Comparison of ENCODE assay signal across 1 cellular context in the genomic region with DNA sequence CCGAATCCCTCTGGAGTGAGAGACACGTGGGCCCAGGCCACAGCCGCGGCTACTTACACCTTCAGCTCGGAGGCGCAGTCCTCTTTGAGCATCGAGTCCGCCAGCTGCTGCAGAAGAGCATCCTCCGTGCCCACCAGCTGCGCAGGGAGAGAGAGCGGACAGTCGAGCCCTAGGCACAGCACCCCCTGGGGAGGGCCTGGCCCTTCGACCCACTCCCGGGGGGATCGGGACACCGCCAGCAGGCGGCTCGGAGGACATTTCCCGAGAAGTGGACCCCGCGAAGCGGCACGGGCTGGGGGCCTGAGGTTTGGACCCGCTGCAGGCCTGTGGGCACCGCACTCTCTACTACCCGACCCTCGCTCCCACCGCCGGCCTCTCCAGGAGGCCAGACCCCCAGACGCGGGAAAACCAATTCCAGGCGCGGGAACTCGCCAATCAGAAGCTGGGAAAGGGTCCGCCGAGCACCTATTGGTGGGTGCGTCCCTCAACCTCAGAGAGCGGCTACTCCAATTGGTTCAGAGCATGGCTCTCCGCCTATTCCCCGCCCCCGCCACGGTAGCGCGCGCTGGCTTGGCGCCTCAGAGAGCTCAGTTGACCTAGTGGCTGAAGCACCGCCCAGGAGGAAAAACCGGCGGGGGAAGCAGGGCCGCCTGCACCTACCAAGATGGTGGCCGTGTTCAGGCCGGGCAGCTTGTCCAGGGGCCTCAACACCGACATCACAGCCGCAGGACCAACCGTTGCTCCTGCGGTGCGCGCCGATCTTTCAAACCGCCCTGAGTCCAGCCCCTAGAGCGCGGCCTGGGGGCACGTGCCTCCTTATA.
A peak's percentile ranks its signal among the peaks of the same experiment; 100 is the strongest.
TF ChIP-seq lines count a peak whose summit lies in the region.

A gene with protein sequence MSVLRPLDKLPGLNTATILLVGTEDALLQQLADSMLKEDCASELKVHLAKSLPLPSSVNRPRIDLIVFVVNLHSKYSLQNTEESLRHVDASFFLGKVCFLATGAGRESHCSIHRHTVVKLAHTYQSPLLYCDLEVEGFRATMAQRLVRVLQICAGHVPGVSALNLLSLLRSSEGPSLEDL (minus strand): TSS at position 793 of the 821 bp plus-strand sequence. CDS start 76 bp downstream, at position 717.

TF ChIP-seq in GM12878, 131 proteins besides CTCF, POLR2A, EP300 and RAD21 (continued from another document and continues in another):
- TF ChIP-seq, protein P1, sequence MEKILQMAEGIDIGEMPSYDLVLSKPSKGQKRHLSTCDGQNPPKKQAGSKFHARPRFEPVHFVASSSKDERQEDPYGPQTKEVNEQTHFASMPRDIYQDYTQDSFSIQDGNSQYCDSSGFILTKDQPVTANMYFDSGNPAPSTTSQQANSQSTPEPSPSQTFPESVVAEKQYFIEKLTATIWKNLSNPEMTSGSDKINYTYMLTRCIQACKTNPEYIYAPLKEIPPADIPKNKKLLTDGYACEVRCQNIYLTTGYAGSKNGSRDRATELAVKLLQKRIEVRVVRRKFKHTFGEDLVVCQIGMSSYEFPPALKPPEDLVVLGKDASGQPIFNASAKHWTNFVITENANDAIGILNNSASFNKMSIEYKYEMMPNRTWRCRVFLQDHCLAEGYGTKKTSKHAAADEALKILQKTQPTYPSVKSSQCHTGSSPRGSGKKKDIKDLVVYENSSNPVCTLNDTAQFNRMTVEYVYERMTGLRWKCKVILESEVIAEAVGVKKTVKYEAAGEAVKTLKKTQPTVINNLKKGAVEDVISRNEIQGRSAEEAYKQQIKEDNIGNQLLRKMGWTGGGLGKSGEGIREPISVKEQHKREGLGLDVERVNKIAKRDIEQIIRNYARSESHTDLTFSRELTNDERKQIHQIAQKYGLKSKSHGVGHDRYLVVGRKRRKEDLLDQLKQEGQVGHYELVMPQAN (conservative IDR thresholded peaks at IDR 0.05): peak; percentile 100
- 0 out of 2 replicates have a peak, but pooled peaks have one; percentile 55 for TF ChIP-seq POLR2AphosphoS2 (IDR thresholded peaks at IDR 0.05; ENCODE audit: low read depth, low read length)
- peak; percentile 69; the same call in 2 of the 3 replicates for TF ChIP-seq POU2F2 (IDR thresholded peaks at IDR 0.05; ENCODE audit: borderline replicate concordance, low read depth, low read length)
- peak; percentile 80; the same call in 1 of the 2 replicates for TF ChIP-seq MXI1 (IDR thresholded peaks at IDR 0.05; ENCODE audit: low read depth, low read length)
- TF ChIP-seq EED (IDR thresholded peaks at IDR 0.05; ENCODE audit: low read depth): peak; percentile 29; the same call in 1 of the 2 replicates
- TF ChIP-seq IKZF1 (conservative IDR thresholded peaks at IDR 0.05): peak; percentile 76; the same call in 1 of the 2 replicates
- peak; percentile 93 for TF ChIP-seq CHD2 (IDR thresholded peaks at IDR 0.05; ENCODE audit: borderline replicate concordance, low read depth, low read length)
- TF ChIP-seq, protein P2, sequence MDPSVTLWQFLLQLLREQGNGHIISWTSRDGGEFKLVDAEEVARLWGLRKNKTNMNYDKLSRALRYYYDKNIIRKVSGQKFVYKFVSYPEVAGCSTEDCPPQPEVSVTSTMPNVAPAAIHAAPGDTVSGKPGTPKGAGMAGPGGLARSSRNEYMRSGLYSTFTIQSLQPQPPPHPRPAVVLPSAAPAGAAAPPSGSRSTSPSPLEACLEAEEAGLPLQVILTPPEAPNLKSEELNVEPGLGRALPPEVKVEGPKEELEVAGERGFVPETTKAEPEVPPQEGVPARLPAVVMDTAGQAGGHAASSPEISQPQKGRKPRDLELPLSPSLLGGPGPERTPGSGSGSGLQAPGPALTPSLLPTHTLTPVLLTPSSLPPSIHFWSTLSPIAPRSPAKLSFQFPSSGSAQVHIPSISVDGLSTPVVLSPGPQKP (IDR thresholded peaks at IDR 0.05; ENCODE audit: low read depth, low read length): no peak
- peak; percentile 31; the same call in 1 of the 2 replicates for TF ChIP-seq RUNX3 (IDR thresholded peaks at IDR 0.05; ENCODE audit: low read length)
- peak; percentile 38; the same call in 1 of the 2 replicates for TF ChIP-seq BACH1 (IDR thresholded peaks at IDR 0.05; ENCODE audit: borderline replicate concordance)
- TF ChIP-seq, protein P3, sequence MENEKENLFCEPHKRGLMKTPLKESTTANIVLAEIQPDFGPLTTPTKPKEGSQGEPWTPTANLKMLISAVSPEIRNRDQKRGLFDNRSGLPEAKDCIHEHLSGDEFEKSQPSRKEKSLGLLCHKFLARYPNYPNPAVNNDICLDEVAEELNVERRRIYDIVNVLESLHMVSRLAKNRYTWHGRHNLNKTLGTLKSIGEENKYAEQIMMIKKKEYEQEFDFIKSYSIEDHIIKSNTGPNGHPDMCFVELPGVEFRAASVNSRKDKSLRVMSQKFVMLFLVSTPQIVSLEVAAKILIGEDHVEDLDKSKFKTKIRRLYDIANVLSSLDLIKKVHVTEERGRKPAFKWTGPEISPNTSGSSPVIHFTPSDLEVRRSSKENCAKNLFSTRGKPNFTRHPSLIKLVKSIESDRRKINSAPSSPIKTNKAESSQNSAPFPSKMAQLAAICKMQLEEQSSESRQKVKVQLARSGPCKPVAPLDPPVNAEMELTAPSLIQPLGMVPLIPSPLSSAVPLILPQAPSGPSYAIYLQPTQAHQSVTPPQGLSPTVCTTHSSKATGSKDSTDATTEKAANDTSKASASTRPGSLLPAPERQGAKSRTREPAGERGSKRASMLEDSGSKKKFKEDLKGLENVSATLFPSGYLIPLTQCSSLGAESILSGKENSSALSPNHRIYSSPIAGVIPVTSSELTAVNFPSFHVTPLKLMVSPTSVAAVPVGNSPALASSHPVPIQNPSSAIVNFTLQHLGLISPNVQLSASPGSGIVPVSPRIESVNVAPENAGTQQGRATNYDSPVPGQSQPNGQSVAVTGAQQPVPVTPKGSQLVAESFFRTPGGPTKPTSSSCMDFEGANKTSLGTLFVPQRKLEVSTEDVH (IDR thresholded peaks at IDR 0.05; ENCODE audit: low read depth, partially characterized antibody): peak; percentile 98
- TF ChIP-seq, protein P4, sequence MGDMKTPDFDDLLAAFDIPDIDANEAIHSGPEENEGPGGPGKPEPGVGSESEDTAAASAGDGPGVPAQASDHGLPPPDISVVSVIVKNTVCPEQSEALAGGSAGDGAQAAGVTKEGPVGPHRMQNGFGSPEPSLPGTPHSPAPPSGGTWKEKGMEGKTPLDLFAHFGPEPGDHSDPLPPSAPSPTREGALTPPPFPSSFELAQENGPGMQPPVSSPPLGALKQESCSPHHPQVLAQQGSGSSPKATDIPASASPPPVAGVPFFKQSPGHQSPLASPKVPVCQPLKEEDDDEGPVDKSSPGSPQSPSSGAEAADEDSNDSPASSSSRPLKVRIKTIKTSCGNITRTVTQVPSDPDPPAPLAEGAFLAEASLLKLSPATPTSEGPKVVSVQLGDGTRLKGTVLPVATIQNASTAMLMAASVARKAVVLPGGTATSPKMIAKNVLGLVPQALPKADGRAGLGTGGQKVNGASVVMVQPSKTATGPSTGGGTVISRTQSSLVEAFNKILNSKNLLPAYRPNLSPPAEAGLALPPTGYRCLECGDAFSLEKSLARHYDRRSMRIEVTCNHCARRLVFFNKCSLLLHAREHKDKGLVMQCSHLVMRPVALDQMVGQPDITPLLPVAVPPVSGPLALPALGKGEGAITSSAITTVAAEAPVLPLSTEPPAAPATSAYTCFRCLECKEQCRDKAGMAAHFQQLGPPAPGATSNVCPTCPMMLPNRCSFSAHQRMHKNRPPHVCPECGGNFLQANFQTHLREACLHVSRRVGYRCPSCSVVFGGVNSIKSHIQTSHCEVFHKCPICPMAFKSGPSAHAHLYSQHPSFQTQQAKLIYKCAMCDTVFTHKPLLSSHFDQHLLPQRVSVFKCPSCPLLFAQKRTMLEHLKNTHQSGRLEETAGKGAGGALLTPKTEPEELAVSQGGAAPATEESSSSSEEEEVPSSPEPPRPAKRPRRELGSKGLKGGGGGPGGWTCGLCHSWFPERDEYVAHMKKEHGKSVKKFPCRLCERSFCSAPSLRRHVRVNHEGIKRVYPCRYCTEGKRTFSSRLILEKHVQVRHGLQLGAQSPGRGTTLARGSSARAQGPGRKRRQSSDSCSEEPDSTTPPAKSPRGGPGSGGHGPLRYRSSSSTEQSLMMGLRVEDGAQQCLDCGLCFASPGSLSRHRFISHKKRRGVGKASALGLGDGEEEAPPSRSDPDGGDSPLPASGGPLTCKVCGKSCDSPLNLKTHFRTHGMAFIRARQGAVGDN (IDR thresholded peaks at IDR 0.05): no peak
- no peak for TF ChIP-seq MTA3 (IDR thresholded peaks at IDR 0.05; ENCODE audit: borderline replicate concordance, low read length)
- peak in 1 of 2 experiments; percentile 33; a peak in 1 of 4 replicates for TF ChIP-seq IKZF2 (IDR thresholded peaks at IDR 0.05)
- peak; percentile 73; the same call in 1 of the 2 replicates for TF ChIP-seq LARP7 (IDR thresholded peaks at IDR 0.05)
- no peak for TF ChIP-seq PAX8 (IDR thresholded peaks at IDR 0.05)
- TF ChIP-seq, protein P5, sequence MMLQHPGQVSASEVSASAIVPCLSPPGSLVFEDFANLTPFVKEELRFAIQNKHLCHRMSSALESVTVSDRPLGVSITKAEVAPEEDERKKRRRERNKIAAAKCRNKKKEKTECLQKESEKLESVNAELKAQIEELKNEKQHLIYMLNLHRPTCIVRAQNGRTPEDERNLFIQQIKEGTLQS (IDR thresholded peaks at IDR 0.05; ENCODE audit: borderline replicate concordance, extremely low read depth, low read depth, low read length): peak; percentile 80; the same call in 1 of the 2 replicates
- TF ChIP-seq GATAD2B (conservative IDR thresholded peaks at IDR 0.05; ENCODE audit: low read depth): peak; percentile 63; the same call in 1 of the 2 replicates
- TF ChIP-seq, protein P6, sequence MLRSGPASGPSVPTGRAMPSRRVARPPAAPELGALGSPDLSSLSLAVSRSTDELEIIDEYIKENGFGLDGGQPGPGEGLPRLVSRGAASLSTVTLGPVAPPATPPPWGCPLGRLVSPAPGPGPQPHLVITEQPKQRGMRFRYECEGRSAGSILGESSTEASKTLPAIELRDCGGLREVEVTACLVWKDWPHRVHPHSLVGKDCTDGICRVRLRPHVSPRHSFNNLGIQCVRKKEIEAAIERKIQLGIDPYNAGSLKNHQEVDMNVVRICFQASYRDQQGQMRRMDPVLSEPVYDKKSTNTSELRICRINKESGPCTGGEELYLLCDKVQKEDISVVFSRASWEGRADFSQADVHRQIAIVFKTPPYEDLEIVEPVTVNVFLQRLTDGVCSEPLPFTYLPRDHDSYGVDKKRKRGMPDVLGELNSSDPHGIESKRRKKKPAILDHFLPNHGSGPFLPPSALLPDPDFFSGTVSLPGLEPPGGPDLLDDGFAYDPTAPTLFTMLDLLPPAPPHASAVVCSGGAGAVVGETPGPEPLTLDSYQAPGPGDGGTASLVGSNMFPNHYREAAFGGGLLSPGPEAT (IDR thresholded peaks at IDR 0.05; ENCODE audit: low read depth): peak; percentile 97
- TF ChIP-seq ZNF207 (IDR thresholded peaks at IDR 0.05; ENCODE audit: borderline replicate concordance): peak; percentile 33; the same call in 1 of the 2 replicates
- TF ChIP-seq SIX5 (IDR thresholded peaks at IDR 0.05; ENCODE audit: low read depth, low read length, severe bottlenecking): no peak
- TF ChIP-seq RB1 (IDR thresholded peaks at IDR 0.05; ENCODE audit: borderline replicate concordance): peak; percentile 99
- peak; percentile 55; the same call in 1 of the 2 replicates for TF ChIP-seq POLR2AphosphoS5 (IDR thresholded peaks at IDR 0.05; ENCODE audit: low read length)
- TF ChIP-seq JUNB (IDR thresholded peaks at IDR 0.05): no peak
- TF ChIP-seq NFYA (IDR thresholded peaks at IDR 0.05; ENCODE audit: borderline replicate concordance, low read depth, low read length): peak; percentile 80
- TF ChIP-seq NBN (IDR thresholded peaks at IDR 0.05): peak; percentile 79; the same call in 1 of the 2 replicates
- TF ChIP-seq NR2F1 (conservative IDR thresholded peaks at IDR 0.05): 0 out of 2 replicates have a peak, but pooled peaks have one; percentile 17
- no peak; the same call in 1 of the 2 replicates for TF ChIP-seq CREM (IDR thresholded peaks at IDR 0.05; ENCODE audit: low read depth)
- TF ChIP-seq PAX5 (IDR thresholded peaks at IDR 0.05; ENCODE audit: borderline replicate concordance, low read depth, low read length): peak; percentile 52; the same call in 1 of the 2 replicates
- peak; percentile 27; the same call in 1 of the 2 replicates for TF ChIP-seq DPF2 (IDR thresholded peaks at IDR 0.05)
- TF ChIP-seq, protein P7, sequence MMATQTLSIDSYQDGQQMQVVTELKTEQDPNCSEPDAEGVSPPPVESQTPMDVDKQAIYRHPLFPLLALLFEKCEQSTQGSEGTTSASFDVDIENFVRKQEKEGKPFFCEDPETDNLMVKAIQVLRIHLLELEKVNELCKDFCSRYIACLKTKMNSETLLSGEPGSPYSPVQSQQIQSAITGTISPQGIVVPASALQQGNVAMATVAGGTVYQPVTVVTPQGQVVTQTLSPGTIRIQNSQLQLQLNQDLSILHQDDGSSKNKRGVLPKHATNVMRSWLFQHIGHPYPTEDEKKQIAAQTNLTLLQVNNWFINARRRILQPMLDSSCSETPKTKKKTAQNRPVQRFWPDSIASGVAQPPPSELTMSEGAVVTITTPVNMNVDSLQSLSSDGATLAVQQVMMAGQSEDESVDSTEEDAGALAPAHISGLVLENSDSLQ (IDR thresholded peaks at IDR 0.05): peak; percentile 97
- TF ChIP-seq, protein P8, sequence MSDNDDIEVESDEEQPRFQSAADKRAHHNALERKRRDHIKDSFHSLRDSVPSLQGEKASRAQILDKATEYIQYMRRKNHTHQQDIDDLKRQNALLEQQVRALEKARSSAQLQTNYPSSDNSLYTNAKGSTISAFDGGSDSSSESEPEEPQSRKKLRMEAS (IDR thresholded peaks at IDR 0.05; ENCODE audit: low read depth, low read length): peak; percentile 97
- TF ChIP-seq CHD1 (IDR thresholded peaks at IDR 0.05; ENCODE audit: low read depth, low read length): 0 out of 2 replicates have a peak, but pooled peaks have one; percentile 14
- TF ChIP-seq TCF12 (IDR thresholded peaks at IDR 0.05; ENCODE audit: low read depth, low read length): 0 out of 2 replicates have a peak, but pooled peaks have one; percentile 34
- TF ChIP-seq RELA (IDR thresholded peaks at IDR 0.05; ENCODE audit: borderline replicate concordance, partially characterized antibody): peak; percentile 72
- TF ChIP-seq EGR1 (IDR thresholded peaks at IDR 0.05; ENCODE audit: borderline replicate concordance in 1 of 2, low read depth in 2 of 2, low read length in 2 of 2): peak in 1 of 2 experiments; percentile 66; a peak in 2 of 3 replicates
- TF ChIP-seq BHLHE40 (IDR thresholded peaks at IDR 0.05; ENCODE audit: borderline replicate concordance in 1 of 2, low read depth in 2 of 2, low read length in 1 of 2): peak; percentile 94 to 98; a peak in 2 of 4 replicates
- no peak for TF ChIP-seq FOXK2 (IDR thresholded peaks at IDR 0.05)
- 0 out of 2 replicates have a peak, but pooled peaks have one; percentile 9 for TF ChIP-seq JUND (IDR thresholded peaks at IDR 0.05; ENCODE audit: low read depth, low read length)
- TF ChIP-seq FOS (IDR thresholded peaks at IDR 0.05; ENCODE audit: borderline replicate concordance, extremely low read depth, insufficient read length): peak; percentile 91
- TF ChIP-seq, protein P9, sequence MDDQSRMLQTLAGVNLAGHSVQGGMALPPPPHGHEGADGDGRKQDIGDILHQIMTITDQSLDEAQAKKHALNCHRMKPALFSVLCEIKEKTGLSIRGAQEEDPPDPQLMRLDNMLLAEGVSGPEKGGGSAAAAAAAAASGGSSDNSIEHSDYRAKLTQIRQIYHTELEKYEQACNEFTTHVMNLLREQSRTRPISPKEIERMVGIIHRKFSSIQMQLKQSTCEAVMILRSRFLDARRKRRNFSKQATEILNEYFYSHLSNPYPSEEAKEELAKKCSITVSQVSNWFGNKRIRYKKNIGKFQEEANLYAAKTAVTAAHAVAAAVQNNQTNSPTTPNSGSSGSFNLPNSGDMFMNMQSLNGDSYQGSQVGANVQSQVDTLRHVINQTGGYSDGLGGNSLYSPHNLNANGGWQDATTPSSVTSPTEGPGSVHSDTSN (IDR thresholded peaks at IDR 0.05; ENCODE audit: insufficient replicate concordance, low read depth, low read length): peak; percentile 90
